13 cellular contexts compared by ENCODE assay signal in the genomic region with DNA sequence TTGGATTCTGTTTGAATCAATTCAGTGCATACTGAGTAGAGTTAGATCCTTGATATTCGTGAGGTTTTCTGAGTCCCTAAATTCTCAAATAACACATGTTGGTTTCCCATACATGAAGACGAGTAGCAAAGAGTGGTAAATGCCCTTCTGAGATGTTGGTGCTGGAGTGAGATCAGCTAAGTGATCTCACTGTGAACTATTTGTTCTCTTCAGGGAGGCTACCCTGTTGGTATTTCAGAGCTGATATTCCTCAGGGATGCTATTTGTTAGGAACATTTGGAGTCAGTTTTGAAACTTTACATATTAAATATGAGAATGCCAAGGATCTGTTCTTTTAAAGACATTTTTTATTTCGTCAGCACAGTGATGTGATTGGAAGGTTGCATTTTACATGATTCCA. TPM values are rescaled to one million over a fixed set of nuclear protein-coding genes. Genes with fewer than 3 reads are reported as not detected.
DNase-seq lines count a peak whose midpoint lies in the region; ATAC-seq and TF ChIP-seq lines count a peak whose summit lies in the region.
"Had no signal": no experiment of that assay in that cellular context is flagged by ENCODE, and none has a peak within 500 bp of the region (broad histone marks: within the 10 kb centered on the region; RNA-seq: fewer than 3 reads in every experiment).

No MANE protein-coding gene starts in this region.

- POLR2A ChIA-PET in activated CD8-positive, alpha-beta T cell treated with anti-CD3 and anti-CD28 coated beads, Interleukin-2, amount 10 ng/mL, durations not matched to agents 7 days and 5 days (lab: Charles Lee) = no interaction called here
- POLR2A ChIA-PET in activated CD8-positive, alpha-beta T cell treated with anti-CD3 and anti-CD28 coated beads for 36 hours (lab: Charles Lee) = no interaction called here

- H3K36me3 ChIP-seq in muscle layer of colon (ENCODE audit: insufficient read depth, low read length) (no peaks in the 10 kb centered on the region), thyroid gland (no peaks in the 10 kb centered on the region)

- no peaks in the 10 kb centered on the region for H3K27me3 Mint-ChIP-seq in activated CD8-positive, alpha-beta T cell treated with anti-CD3 and anti-CD28 coated beads, Interleukin-2, amount 10 ng/mL, durations not matched to agents 7 days and 5 days (ENCODE audit: low read depth)
- H3K27me3 Mint-ChIP-seq in activated CD8-positive, alpha-beta T cell treated with anti-CD3 and anti-CD28 coated beads for 36 hours = no peaks in the 10 kb centered on the region

- TF ChIP-seq CTCF in activated CD8-positive, alpha-beta T cell treated with anti-CD3 and anti-CD28 coated beads for 36 hours (IDR thresholded peaks at IDR 0.05) = no peak
- TF ChIP-seq CTCF in coronary artery (IDR thresholded peaks at IDR 0.05) = no peak
- TF ChIP-seq CTCF in thyroid gland (IDR thresholded peaks at IDR 0.05) = no peak

- no peak for TF ChIP-seq POLR2A in thyroid gland (IDR thresholded peaks at IDR 0.05)

- H3K9ac ChIP-seq in muscle layer of colon (ENCODE audit: low read length) = no peak overlapping the region

- H3K4me1 ChIP-seq in muscle layer of colon (ENCODE audit: insufficient read depth, low read length) (peaks cover 75% of the 10 kb centered on the region), thyroid gland (peaks cover 72 to 95% of the 10 kb centered on the region in 2 donors)

- H3K4me3 ChIP-seq in coronary artery (peak overlapping the region; percentile 11), muscle layer of colon (ENCODE audit: low read depth in 1 of 2, low read length in 2 of 2) (no peak overlapping the region), thyroid gland (replicated peaks in 1 of 3) (no peak overlapping the region)

- WGBS in thyroid gland, 2 donors = 64 to 75% methylated on average over 3 of the region's 3 CpGs

- H3K27ac Mint-ChIP-seq in activated CD8-positive, alpha-beta T cell treated with anti-CD3 and anti-CD28 coated beads, Interleukin-2, amount 10 ng/mL, durations not matched to agents 7 days and 5 days = peak overlapping the region; percentile 5
- no peak overlapping the region for H3K27ac Mint-ChIP-seq in activated CD8-positive, alpha-beta T cell treated with anti-CD3 and anti-CD28 coated beads for 36 hours

- H3K27ac ChIP-seq in coronary artery (peak overlapping the region; percentile 69 to 76), muscle layer of colon (ENCODE audit: low read depth, low read length) (peak overlapping the region; percentile 54), thyroid gland (peak overlapping the region; percentile 71 to 95 (median 85))

- no peak for ATAC-seq in activated CD8-positive, alpha-beta T cell treated with anti-CD3 and anti-CD28 coated beads, Interleukin-2, amount 10 ng/mL, durations not matched to agents 7 days and 5 days
- ATAC-seq in activated CD8-positive, alpha-beta T cell treated with anti-CD3 and anti-CD28 coated beads for 36 hours = no peak
- ATAC-seq in left lobe of liver (no peak), GM18520 (IDR thresholded peaks at IDR 0.05; ENCODE audit: unreplicated experiment) (no peak)
- ATAC-seq: Panc1 had no signal

- no peaks in the 10 kb centered on the region for H3K27me3 ChIP-seq in muscle layer of colon (ENCODE audit: control insufficient read depth in 1 of 2, insufficient read depth in 2 of 2, low read length in 2 of 2)
- H3K27me3 ChIP-seq in thyroid gland = no peaks in the 10 kb centered on the region

- H3K9me3 Mint-ChIP-seq in activated CD8-positive, alpha-beta T cell treated with anti-CD3 and anti-CD28 coated beads, Interleukin-2, amount 10 ng/mL, durations not matched to agents 7 days and 5 days (ENCODE audit: insufficient read depth) = no peaks in the 10 kb centered on the region
- H3K9me3 Mint-ChIP-seq in activated CD8-positive, alpha-beta T cell treated with anti-CD3 and anti-CD28 coated beads for 36 hours = no peaks in the 10 kb centered on the region

- no peaks in the 10 kb centered on the region for H3K9me3 ChIP-seq in muscle layer of colon (ENCODE audit: low read length)
- no peaks in the 10 kb centered on the region for H3K9me3 ChIP-seq in thyroid gland

- H3K36me3 Mint-ChIP-seq in activated CD8-positive, alpha-beta T cell treated with anti-CD3 and anti-CD28 coated beads, Interleukin-2, amount 10 ng/mL, durations not matched to agents 7 days and 5 days (ENCODE audit: low read depth) = peaks cover 70% of the 10 kb centered on the region
- peaks cover 57% of the 10 kb centered on the region for H3K36me3 Mint-ChIP-seq in activated CD8-positive, alpha-beta T cell treated with anti-CD3 and anti-CD28 coated beads for 36 hours (ENCODE audit: low read depth)

- H3K4me1 Mint-ChIP-seq in activated CD8-positive, alpha-beta T cell treated with anti-CD3 and anti-CD28 coated beads, Interleukin-2, amount 10 ng/mL, durations not matched to agents 7 days and 5 days (ENCODE audit: low read depth) = peaks cover 77% of the 10 kb centered on the region
- peaks cover 83% of the 10 kb centered on the region for H3K4me1 Mint-ChIP-seq in activated CD8-positive, alpha-beta T cell treated with anti-CD3 and anti-CD28 coated beads for 36 hours (ENCODE audit: low read depth)

- DNase-seq in activated CD8-positive, alpha-beta T cell treated with anti-CD3 and anti-CD28 coated beads, Interleukin-2, amount 10 ng/mL, durations not matched to agents 7 days and 5 days = no peak
- no peak for DNase-seq in activated CD8-positive, alpha-beta T cell treated with anti-CD3 and anti-CD28 coated beads for 36 hours
- no peak for DNase-seq in coronary artery (ENCODE audit: low spot score)
- DNase-seq in thyroid gland = no peak
- DNase-seq in left lobe of liver (ENCODE audit: low spot score) = no peak
- no peak for DNase-seq in NCI-H2227 treated with DMSO at 0.1 percent for 48 hours (lab: John Stamatoyannopoulos, UW)
- DNase-seq: activated CD4-positive, CD25-positive, alpha-beta regulatory T cell; activated gamma-delta T cell; DMS79 treated with DMSO at 0.1 percent for 48 hours; stimulated activated CD4-positive, alpha-beta T cell treated with anti-CD3 and anti-CD28 coated beads, Interleukin-15, amount 100 ng/mL, for 24 hours had no signal

- CTCF ChIA-PET in activated CD8-positive, alpha-beta T cell treated with anti-CD3 and anti-CD28 coated beads, Interleukin-2, amount 10 ng/mL, durations not matched to agents 7 days and 5 days (lab: Charles Lee) = no interaction called here
- CTCF ChIA-PET in activated CD8-positive, alpha-beta T cell treated with anti-CD3 and anti-CD28 coated beads for 36 hours (lab: Charles Lee) = interaction anchor here (1.3 to 1.6 kb wide), 2 partner anchors 18 to 21 kb away, joined by 3 read pairs; no protein-coding TSS in a partner anchor

- no peak overlapping the region for H3K4me3 Mint-ChIP-seq in activated CD8-positive, alpha-beta T cell treated with anti-CD3 and anti-CD28 coated beads, Interleukin-2, amount 10 ng/mL, durations not matched to agents 7 days and 5 days
- H3K4me3 Mint-ChIP-seq in activated CD8-positive, alpha-beta T cell treated with anti-CD3 and anti-CD28 coated beads for 36 hours = no peak overlapping the region

- intact Hi-C loops in activated CD8-positive, alpha-beta T cell treated with anti-CD3 and anti-CD28 coated beads for 36 hours (cut with micrococcal nuclease) = no loop called here
- intact Hi-C loops in thyroid gland (cut with DNase I) = no loop called here

RNA-seq across cellular contexts. Expression of a gene that starts 54.7 kb away (rescaled TPM):
- 10 to 100 TPM; 40.0 to 43.1 TPM for total RNA-seq in activated CD8-positive, alpha-beta T cell treated with anti-CD3 and anti-CD28 coated beads, Interleukin-2, amount 10 ng/mL, durations not matched to agents 7 days and 5 days
- total RNA-seq in activated CD8-positive, alpha-beta T cell treated with anti-CD3 and anti-CD28 coated beads for 36 hours = 10 to 100 TPM; 35.7 to 36.2 TPM
- total RNA-seq in thyroid gland (10 to 100 TPM; 37.5 to 70.4 (median 44.5) TPM), left lobe of liver (14.8 TPM)
